19 cellular contexts compared by ENCODE assay signal in the genomic region with DNA sequence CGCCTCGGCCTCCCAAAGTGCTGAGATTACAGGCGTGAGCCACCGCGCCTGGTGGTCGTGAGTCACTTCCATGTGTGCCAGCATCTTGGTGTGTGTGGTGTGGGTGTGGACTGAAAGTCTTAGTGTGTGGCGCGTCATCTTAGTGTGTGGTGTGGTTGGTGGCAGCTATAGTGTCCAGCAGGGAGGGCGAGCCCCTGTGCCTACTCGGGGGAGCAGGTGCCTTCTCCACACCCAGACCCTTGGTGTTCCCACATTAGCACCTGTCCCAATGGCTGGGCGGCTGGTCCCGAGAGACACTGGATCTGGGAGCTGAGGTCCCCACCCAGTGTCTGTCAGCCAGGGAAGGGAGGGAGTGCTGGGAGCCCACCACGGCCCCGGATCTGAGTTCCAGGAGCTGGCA. TPM values are rescaled to one million over a fixed set of nuclear protein-coding genes. Genes with fewer than 3 reads are reported as not detected.
DNase-seq lines count a peak whose midpoint lies in the region; ATAC-seq and TF ChIP-seq lines count a peak whose summit lies in the region.
"Had no signal": no experiment of that assay in that cellular context is flagged by ENCODE, and none has a peak within 500 bp of the region (broad histone marks: within the 10 kb centered on the region; RNA-seq: fewer than 3 reads in every experiment).

No MANE protein-coding gene starts in this region.

- no peaks in the 10 kb centered on the region for H3K9me3 Mint-ChIP-seq in activated CD4-positive, alpha-beta T cell treated with anti-CD3 and anti-CD28 coated beads, Interleukin-2, amount 10 ng/mL, durations not matched to agents 7 days and 5 days
- no peaks in the 10 kb centered on the region for H3K9me3 Mint-ChIP-seq in activated T-helper 17 cell treated with anti-CD3 and anti-CD28 coated beads, Interleukin-2, amount 50 U/mL, for 72 hours
- H3K9me3 Mint-ChIP-seq in neural progenitor cell, result no peaks in the 10 kb centered on the region
- H3K9me3 Mint-ChIP-seq in stimulated activated memory B cell treated with anti-CD40 and anti-IgM and Interleukin-4, amounts not matched to agents 10 μg/mL and 1 μg/mL and 100 μg/mL, for 72 hours, result no peaks in the 10 kb centered on the region
- H3K9me3 Mint-ChIP-seq: activated T-cell treated with anti-CD3 and anti-CD28 coated beads, Interleukin-2, amount 50 U/mL, for 4 hours had no signal

- ATAC-seq in activated T-helper 17 cell treated with anti-CD3 and anti-CD28 coated beads, Interleukin-2, amount 50 U/mL, for 72 hours (replicated peaks), result peak; percentile 84
- no peak for ATAC-seq in stimulated activated memory B cell treated with anti-CD40 and anti-IgM and Interleukin-4, amounts not matched to agents 10 μg/mL and 1 μg/mL and 100 μg/mL, for 72 hours

- H2AFZ ChIP-seq in neural progenitor cell (replicated peaks), result no peak overlapping the region

- H3K27ac Mint-ChIP-seq in activated CD4-positive, alpha-beta T cell treated with anti-CD3 and anti-CD28 coated beads, Interleukin-2, amount 10 ng/mL, durations not matched to agents 7 days and 5 days, result no peak overlapping the region
- H3K27ac Mint-ChIP-seq in activated T-helper 17 cell treated with anti-CD3 and anti-CD28 coated beads, Interleukin-2, amount 50 U/mL, for 72 hours, result peak overlapping the region; percentile 29
- peak overlapping the region; percentile 34 for H3K27ac Mint-ChIP-seq in neural progenitor cell
- no peak overlapping the region for H3K27ac Mint-ChIP-seq in stimulated activated memory B cell treated with anti-CD40 and anti-IgM and Interleukin-4, amounts not matched to agents 10 μg/mL and 1 μg/mL and 100 μg/mL, for 72 hours

- H3K36me3 ChIP-seq in HEK293 (ENCODE audit: control insufficient read depth in 2 of 2, insufficient read depth in 1 of 2, low read length in 2 of 2) (no peaks in the 10 kb centered on the region), neural progenitor cell (no peaks in the 10 kb centered on the region)
- H3K36me3 ChIP-seq: adrenal gland had no signal

- no peaks in the 10 kb centered on the region for H3K36me3 Mint-ChIP-seq in activated CD4-positive, alpha-beta T cell treated with anti-CD3 and anti-CD28 coated beads, Interleukin-2, amount 10 ng/mL, durations not matched to agents 7 days and 5 days (ENCODE audit: low read depth)
- H3K36me3 Mint-ChIP-seq in activated T-helper 17 cell treated with anti-CD3 and anti-CD28 coated beads, Interleukin-2, amount 50 U/mL, for 72 hours (ENCODE audit: low read depth), result no peaks in the 10 kb centered on the region
- H3K36me3 Mint-ChIP-seq in neural progenitor cell, result no peaks in the 10 kb centered on the region
- no peaks in the 10 kb centered on the region for H3K36me3 Mint-ChIP-seq in stimulated activated memory B cell treated with anti-CD40 and anti-IgM and Interleukin-4, amounts not matched to agents 10 μg/mL and 1 μg/mL and 100 μg/mL, for 72 hours
- H3K36me3 Mint-ChIP-seq: CD4-positive, CD25-positive, alpha-beta regulatory T cell had no signal

- no peak overlapping the region for H3K9ac ChIP-seq in neural progenitor cell

- no peak for TF ChIP-seq CTCF in HEK293 (tag by site-specific recombination; IDR thresholded peaks at IDR 0.05)
- TF ChIP-seq CTCF in neural progenitor cell (IDR thresholded peaks at IDR 0.05), result no peak

- H3K4me3 ChIP-seq in HEK293 (ENCODE audit: low read depth, low read length) (no peak overlapping the region), neural progenitor cell (no peak overlapping the region)
- H3K4me3 ChIP-seq: adrenal gland, smooth muscle cell had no signal

- H3K4me1 ChIP-seq in HEK293 (ENCODE audit: control insufficient read depth, insufficient read depth, low read length) (no peaks in the 10 kb centered on the region), neural progenitor cell (no peaks in the 10 kb centered on the region)

- H3F3A ChIP-seq in neural progenitor cell (ENCODE audit: low read depth), result peaks cover 10% of the 10 kb centered on the region

- no peak overlapping the region for H3K4me3 Mint-ChIP-seq in activated CD4-positive, alpha-beta T cell treated with anti-CD3 and anti-CD28 coated beads, Interleukin-2, amount 10 ng/mL, durations not matched to agents 7 days and 5 days
- no peak overlapping the region for H3K4me3 Mint-ChIP-seq in activated T-helper 17 cell treated with anti-CD3 and anti-CD28 coated beads, Interleukin-2, amount 50 U/mL, for 72 hours
- H3K4me3 Mint-ChIP-seq in neural progenitor cell, result no peak overlapping the region
- H3K4me3 Mint-ChIP-seq in stimulated activated memory B cell treated with anti-CD40 and anti-IgM and Interleukin-4, amounts not matched to agents 10 μg/mL and 1 μg/mL and 100 μg/mL, for 72 hours, result no peak overlapping the region
- H3K4me3 Mint-ChIP-seq: activated T-cell treated with anti-CD3 and anti-CD28 coated beads, Interleukin-2, amount 50 U/mL, for 4 hours had no signal

- H3K79me2 ChIP-seq in neural progenitor cell (ENCODE audit: low read depth), result no peaks in the 10 kb centered on the region

- no peaks in the 10 kb centered on the region for H3K9me3 ChIP-seq in HEK293 (ENCODE audit: control insufficient read depth, insufficient read depth, low read depth, low read length)
- no peaks in the 10 kb centered on the region for H3K9me3 ChIP-seq in neural progenitor cell (ENCODE audit: low read depth)
- H3K9me3 ChIP-seq: adrenal gland had no signal

- H3K27me3 Mint-ChIP-seq in activated CD4-positive, alpha-beta T cell treated with anti-CD3 and anti-CD28 coated beads, Interleukin-2, amount 10 ng/mL, durations not matched to agents 7 days and 5 days, result no peaks in the 10 kb centered on the region
- H3K27me3 Mint-ChIP-seq in activated T-helper 17 cell treated with anti-CD3 and anti-CD28 coated beads, Interleukin-2, amount 50 U/mL, for 72 hours, result no peaks in the 10 kb centered on the region
- H3K27me3 Mint-ChIP-seq in neural progenitor cell (ENCODE audit: insufficient read depth, low read depth), result peaks cover 5% of the 10 kb centered on the region
- peaks cover 11% of the 10 kb centered on the region for H3K27me3 Mint-ChIP-seq in stimulated activated memory B cell treated with anti-CD40 and anti-IgM and Interleukin-4, amounts not matched to agents 10 μg/mL and 1 μg/mL and 100 μg/mL, for 72 hours
- H3K27me3 Mint-ChIP-seq: CD4-positive, CD25-positive, alpha-beta regulatory T cell had no signal

- H3K4me2 ChIP-seq in neural progenitor cell, result no peak overlapping the region
- H3K4me2 ChIP-seq: smooth muscle cell had no signal

- CTCF ChIA-PET in activated CD4-positive, alpha-beta T cell treated with anti-CD3 and anti-CD28 coated beads, Interleukin-2, amount 10 ng/mL, durations not matched to agents 7 days and 5 days (lab: Charles Lee), result interaction anchor here (0.5 to 2.5 kb wide), 3 partner anchors 9 to 658 kb away, joined by 3 to 6 read pairs (median 4); a partner anchor contains a TSS
- CTCF ChIA-PET in HEK293 (lab: Yijun Ruan, JAX), result interaction anchor here (0.6 kb wide), 1 partner anchor 8 kb away, joined by 3 read pairs; no protein-coding TSS in a partner anchor

- no peaks in the 10 kb centered on the region for H4K20me1 ChIP-seq in neural progenitor cell (ENCODE audit: low read depth)

- DNase-seq in activated CD4-positive, alpha-beta T cell treated with anti-CD3 and anti-CD28 coated beads, Interleukin-2, amount 50 U/mL, for 48 hours, result peak; percentile 28 to 35
- no peak for DNase-seq in activated CD4-positive, alpha-beta T cell treated with anti-CD3 and anti-CD28 coated beads, Interleukin-2, amount 10 ng/mL, durations not matched to agents 7 days and 5 days
- DNase-seq in neural progenitor cell (ENCODE audit: low spot score) (no peak), NAMALWA (ENCODE audit: low spot score) (no peak), caudate nucleus (lab: John Stamatoyannopoulos, UW) (no peak)
- DNase-seq: activated CD4-positive, CD25-positive, alpha-beta regulatory T cell treated with anti-CD3 and anti-CD28 coated beads, Interleukin-2, amount 50 U/mL, for 72 hours; activated T-cell treated with anti-CD3 and anti-CD28 coated beads, Interleukin-2, amount 50 U/mL, for 4 hours; CD4-positive, CD25-positive, alpha-beta regulatory T cell; Kasumi-1; NCI-H146; SIG-M5; stimulated activated naive CD4-positive, alpha-beta T cell treated with Interleukin-2 at 50 U/mL for 16 hours had no signal

- POLR2A ChIA-PET in activated CD4-positive, alpha-beta T cell treated with anti-CD3 and anti-CD28 coated beads, Interleukin-2, amount 10 ng/mL, durations not matched to agents 7 days and 5 days (lab: Charles Lee), result no interaction called here
- POLR2A ChIA-PET in HEK293 (lab: Yijun Ruan, JAX), result no interaction called here

- no peaks in the 10 kb centered on the region for H3K4me1 Mint-ChIP-seq in activated CD4-positive, alpha-beta T cell treated with anti-CD3 and anti-CD28 coated beads, Interleukin-2, amount 10 ng/mL, durations not matched to agents 7 days and 5 days
- H3K4me1 Mint-ChIP-seq in activated T-helper 17 cell treated with anti-CD3 and anti-CD28 coated beads, Interleukin-2, amount 50 U/mL, for 72 hours, result peaks cover 5% of the 10 kb centered on the region
- H3K4me1 Mint-ChIP-seq in neural progenitor cell, result peaks cover 11% of the 10 kb centered on the region
- peaks cover 9% of the 10 kb centered on the region for H3K4me1 Mint-ChIP-seq in stimulated activated memory B cell treated with anti-CD40 and anti-IgM and Interleukin-4, amounts not matched to agents 10 μg/mL and 1 μg/mL and 100 μg/mL, for 72 hours
- H3K4me1 Mint-ChIP-seq: CD4-positive, CD25-positive, alpha-beta regulatory T cell had no signal

- H3K27me3 ChIP-seq in neural progenitor cell, result no peaks in the 10 kb centered on the region

- H3K27ac ChIP-seq in HEK293 (ENCODE audit: extremely low read depth, low read depth, low read length) (no peak overlapping the region), neural progenitor cell (no peak overlapping the region), caudate nucleus (ENCODE audit: low read depth, low read length) (no peak overlapping the region)

RNA-seq across cellular contexts. Expression of a gene that starts 2.8 kb away (rescaled TPM):
- total RNA-seq in activated CD4-positive, alpha-beta T cell treated with anti-CD3 and anti-CD28 coated beads, Interleukin-2, amount 10 ng/mL, durations not matched to agents 7 days and 5 days, result 1 to 10 TPM; 5.1 to 6.6 TPM
- total RNA-seq in activated T-helper 17 cell treated with anti-CD3 and anti-CD28 coated beads, Interleukin-2, amount 50 U/mL, for 72 hours, result 1 to 10 TPM; 4.7 to 9.8 TPM
- total RNA-seq in neural progenitor cell (ENCODE audit: low replicate concordance), result 0.41 and 4.7 TPM in 2 replicates

RNA-seq across cellular contexts. Expression of a gene that starts 9.3 kb away (rescaled TPM):
- total RNA-seq in activated CD4-positive, alpha-beta T cell treated with anti-CD3 and anti-CD28 coated beads, Interleukin-2, amount 10 ng/mL, durations not matched to agents 7 days and 5 days, result 10 to 100 TPM; 63.4 to 63.7 TPM
- 10 to 100 TPM; 68.7 to 78.0 TPM for total RNA-seq in activated T-helper 17 cell treated with anti-CD3 and anti-CD28 coated beads, Interleukin-2, amount 50 U/mL, for 72 hours
- total RNA-seq in neural progenitor cell (ENCODE audit: low replicate concordance), result 32.9 and 39.2 TPM in 2 replicates

RNA-seq across cellular contexts. Expression of a gene that starts 24.7 kb away (rescaled TPM):
- 10 to 100 TPM; 69.5 to 92.1 TPM for total RNA-seq in activated CD4-positive, alpha-beta T cell treated with anti-CD3 and anti-CD28 coated beads, Interleukin-2, amount 10 ng/mL, durations not matched to agents 7 days and 5 days
- total RNA-seq in activated T-helper 17 cell treated with anti-CD3 and anti-CD28 coated beads, Interleukin-2, amount 50 U/mL, for 72 hours, result 10 to 100 TPM; 41.4 to 43.3 TPM
- 10.7 and 24.6 TPM in 2 replicates for total RNA-seq in neural progenitor cell (ENCODE audit: low replicate concordance)

RNA-seq across cellular contexts. Expression of a gene that starts 25.4 kb away (rescaled TPM):
- total RNA-seq in activated CD4-positive, alpha-beta T cell treated with anti-CD3 and anti-CD28 coated beads, Interleukin-2, amount 10 ng/mL, durations not matched to agents 7 days and 5 days, result 10 to 100 TPM; 18.9 to 24.4 TPM
- 10 to 100 TPM; 15.9 to 24.0 TPM for total RNA-seq in activated T-helper 17 cell treated with anti-CD3 and anti-CD28 coated beads, Interleukin-2, amount 50 U/mL, for 72 hours
- total RNA-seq in neural progenitor cell (ENCODE audit: low replicate concordance), result 3.7 and 22.5 TPM in 2 replicates

RNA-seq across cellular contexts. Expression of a gene that starts 36.5 kb away (rescaled TPM):
- total RNA-seq in activated CD4-positive, alpha-beta T cell treated with anti-CD3 and anti-CD28 coated beads, Interleukin-2, amount 10 ng/mL, durations not matched to agents 7 days and 5 days, result 1 to 10 TPM; 1.2 to 1.4 TPM
- 1 to 10 TPM; 1.8 to 7.5 TPM for total RNA-seq in activated T-helper 17 cell treated with anti-CD3 and anti-CD28 coated beads, Interleukin-2, amount 50 U/mL, for 72 hours
- 0.28 and 2.1 TPM in 2 replicates for total RNA-seq in neural progenitor cell (ENCODE audit: low replicate concordance)
- total RNA-seq: liver, NCI-H460 had no signal

Comparison
In these comparisons a context has a peak if more than half of its experiments do, and no peak if none do; other contexts are left out.
1. DNase-seq: peak in activated CD4-positive, alpha-beta T cell treated with anti-CD3 and anti-CD28 coated beads, Interleukin-2, amount 50 U/mL, for 48 hours (2 of 2); none in activated CD4-positive, alpha-beta T cell treated with anti-CD3 and anti-CD28 coated beads, Interleukin-2, amount 10 ng/mL, durations not matched to agents 7 days and 5 days (single experiment), neural progenitor cell (single experiment), NAMALWA (single experiment) and caudate nucleus (0 of 61).
2. H3K27ac Mint-ChIP-seq: peak in activated T-helper 17 cell treated with anti-CD3 and anti-CD28 coated beads, Interleukin-2, amount 50 U/mL, for 72 hours (single experiment) and neural progenitor cell (single experiment); none in activated CD4-positive, alpha-beta T cell treated with anti-CD3 and anti-CD28 coated beads, Interleukin-2, amount 10 ng/mL, durations not matched to agents 7 days and 5 days (single experiment) and stimulated activated memory B cell treated with anti-CD40 and anti-IgM and Interleukin-4, amounts not matched to agents 10 μg/mL and 1 μg/mL and 100 μg/mL, for 72 hours (single experiment).